1 cellular context compared by ENCODE assay signal in the genomic region with DNA sequence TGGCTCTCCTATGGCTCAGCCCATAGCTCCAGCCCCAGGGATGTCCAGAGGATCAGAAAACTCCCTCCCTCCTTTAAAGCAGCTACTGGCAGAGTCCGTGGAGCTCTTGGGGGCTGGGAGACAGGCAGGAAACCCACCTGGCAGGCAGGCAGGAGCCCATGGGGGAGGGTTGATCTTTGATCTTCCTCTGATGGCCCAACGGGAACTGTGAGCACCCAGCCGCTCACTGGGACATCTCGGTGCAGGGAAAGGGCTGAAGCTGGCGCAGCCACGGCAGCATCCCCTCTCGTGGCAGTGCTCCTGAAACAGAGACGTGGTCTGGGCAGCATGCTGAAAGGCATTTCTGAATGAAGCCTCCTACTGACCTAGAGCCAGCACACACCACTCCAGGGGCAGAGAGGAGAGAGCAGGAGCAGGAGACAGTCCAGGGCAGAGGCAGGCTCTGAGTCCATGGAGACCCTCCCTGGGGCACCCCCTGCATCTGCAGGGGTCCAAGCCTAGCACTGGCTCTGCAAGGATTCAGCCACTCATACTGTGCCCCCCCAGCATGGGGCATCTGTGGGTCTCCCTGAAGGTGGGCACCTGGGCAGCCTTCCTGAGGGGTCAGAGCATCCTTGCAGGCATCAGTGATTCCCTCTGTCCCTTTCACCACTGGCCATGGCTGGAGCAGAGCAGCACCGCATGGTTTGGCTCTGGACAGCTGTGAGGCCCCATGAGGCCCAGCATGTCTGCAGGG.
TF ChIP-seq lines count a peak whose summit lies in the region.

No MANE protein-coding gene starts in this region.

TF ChIP-seq in HepG2, 621 proteins besides CTCF, POLR2A, EP300 and RAD21 (continued from another document):
- TF ChIP-seq, protein P1, sequence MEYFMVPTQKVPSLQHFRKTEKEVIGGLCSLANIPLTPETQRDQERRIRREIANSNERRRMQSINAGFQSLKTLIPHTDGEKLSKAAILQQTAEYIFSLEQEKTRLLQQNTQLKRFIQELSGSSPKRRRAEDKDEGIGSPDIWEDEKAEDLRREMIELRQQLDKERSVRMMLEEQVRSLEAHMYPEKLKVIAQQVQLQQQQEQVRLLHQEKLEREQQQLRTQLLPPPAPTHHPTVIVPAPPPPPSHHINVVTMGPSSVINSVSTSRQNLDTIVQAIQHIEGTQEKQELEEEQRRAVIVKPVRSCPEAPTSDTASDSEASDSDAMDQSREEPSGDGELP (IDR thresholded peaks at IDR 0.05; ENCODE audit: borderline replicate concordance, low read depth) = no peak
- TF ChIP-seq SSRP1 (CRISPR knock-in tag; IDR thresholded peaks at IDR 0.05) (no peak), ZNF7 (CRISPR knock-in tag; IDR thresholded peaks at IDR 0.05) (no peak), ZNF33A (CRISPR knock-in tag; IDR thresholded peaks at IDR 0.05; ENCODE audit: borderline replicate concordance) (no peak)
